In the genomic region with DNA sequence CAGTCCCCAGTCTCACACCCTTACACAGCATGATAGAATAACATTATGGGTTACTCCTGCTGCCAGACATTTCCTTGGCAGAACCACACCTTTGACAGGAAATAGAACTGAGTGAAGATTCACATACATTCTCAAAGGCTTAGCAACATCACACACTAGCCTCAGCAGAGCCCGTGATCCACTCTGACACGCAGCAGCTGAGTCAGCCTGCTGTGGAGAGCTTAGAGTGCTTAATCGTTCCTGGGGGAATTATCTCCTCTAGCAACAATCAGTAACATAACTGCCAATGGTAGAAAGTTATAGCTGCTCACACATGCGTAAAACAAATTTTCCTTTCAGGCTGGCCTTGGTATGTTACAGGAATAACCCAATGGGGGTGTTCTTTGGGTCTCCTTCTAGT, we compare ENCODE assay signal across 10 cellular contexts.
DNase-seq lines count a peak whose midpoint lies in the region; ATAC-seq, FAIRE-seq and TF ChIP-seq lines count a peak whose summit lies in the region.
"Had no signal": no experiment of that assay in that cellular context is flagged by ENCODE, and none has a peak within 500 bp of the region (broad histone marks: within the 10 kb centered on the region; RNA-seq: fewer than 3 reads in every experiment).

No MANE protein-coding gene starts in this region.

- H3K79me2 ChIP-seq in ACC112 (ENCODE audit: control insufficient read depth, insufficient read depth, low read length, unreplicated experiment) (no peaks in the 10 kb centered on the region), SK-N-SH (ENCODE audit: insufficient read depth) (no peaks in the 10 kb centered on the region), HepG2 (ENCODE audit: insufficient read depth, low read length) (no peaks in the 10 kb centered on the region)

- no peaks in the 10 kb centered on the region for H4K20me1 ChIP-seq in SK-N-SH (ENCODE audit: insufficient read depth)
- no peaks in the 10 kb centered on the region for H4K20me1 ChIP-seq in HepG2 (ENCODE audit: insufficient read depth, low read length)

- H3K4me1 ChIP-seq in ACC112 (ENCODE audit: control insufficient read depth, insufficient read depth, low read length, unreplicated experiment) (peaks cover 58% of the 10 kb centered on the region), SK-N-SH (ENCODE audit: control insufficient read depth in 1 of 2, insufficient read depth in 2 of 2, low read depth in 1 of 2, low read length in 1 of 2) (peaks cover 19 to 30% of the 10 kb centered on the region in 2 experiments; a peak in 3 of 4 replicates), HepG2 (ENCODE audit: insufficient read depth, low read length) (no peaks in the 10 kb centered on the region)

- WGBS in SK-N-SH (ENCODE audit: low lambda C conversion rate) = 18% methylated on average over 4 of the region's 4 CpGs
- WGBS in HepG2 (ENCODE audit: low lambda C conversion rate) = 17% methylated on average over 4 of the region's 4 CpGs

- in situ Hi-C loops in HepG2 (cut with HindIII; ENCODE audit: extremely low pct_ligation_motif_present, low pct_unique_long_range_greater_than_20kb) = no loop called here

- intact Hi-C loops in left cardiac atrium (cut with DNase I) (no loop called here), HepG2 (cut with micrococcal nuclease; ENCODE audit: unreplicated experiment) (no loop called here)

- peak in 1 of 2 experiments; percentile 76; a peak in 2 of 4 replicates for TF ChIP-seq EP300 in SK-N-SH (IDR thresholded peaks at IDR 0.05; ENCODE audit: borderline replicate concordance in 1 of 2, low read depth in 1 of 2, low read length in 1 of 2)
- no peak for TF ChIP-seq EP300 in HepG2 (IDR thresholded peaks at IDR 0.05; ENCODE audit: low read depth in 2 of 2, low read length in 2 of 2)
- no peak for TF ChIP-seq EP300 in HepG2 (CRISPR knock-in tag; IDR thresholded peaks at IDR 0.05; ENCODE audit: borderline replicate concordance)

- H3K9me3 ChIP-seq in SK-N-SH = no peaks in the 10 kb centered on the region
- no peaks in the 10 kb centered on the region for H3K9me3 ChIP-seq in HepG2 (ENCODE audit: low read length)

- H3K4me3 ChIP-seq in ACC112 (ENCODE audit: low read depth, low read length) (peak overlapping the region; percentile 6; the same call in 1 of the 2 replicates), HFF-Myc (replicated peaks; ENCODE audit: low read depth, low read length) (no peak overlapping the region), SK-N-SH (ENCODE audit: low read depth in 2 of 2, low read length in 1 of 2) (no peak overlapping the region), HepG2 (replicated peaks in 1 of 3; ENCODE audit: insufficient read depth in 1 of 3, low read depth in 2 of 3, low read length in 3 of 3) (no peak overlapping the region)

- POLR2A ChIA-PET in SK-N-SH (lab: Yijun Ruan, JAX) = no interaction called here
- POLR2A ChIA-PET in HepG2 (lab: Yijun Ruan, JAX) = no interaction called here

- H3K27me3 ChIP-seq in ACC112 (ENCODE audit: insufficient read depth, low read length) (no peaks in the 10 kb centered on the region), SK-N-SH (ENCODE audit: insufficient read depth) (no peaks in the 10 kb centered on the region), HepG2 (ENCODE audit: control insufficient read depth in 1 of 2, insufficient read depth in 2 of 2, low read length in 2 of 2) (no peaks in the 10 kb centered on the region)

- DNase-seq in HFF-Myc (ENCODE audit: extremely low read depth, low read depth) (peak; percentile 63), SK-N-SH (no peak), left cardiac atrium (peak; percentile 53), NCI-H146 treated with DMSO at 0.1 percent for 48 hours (lab: John Stamatoyannopoulos, UW; ENCODE audit: unreplicated experiment) (no peak), HepG2 (ENCODE audit: low spot score) (no peak)
- no peak for DNase-seq in effector CD8-positive, alpha-beta T cell (lab: John Stamatoyannopoulos, UW)
- DNase-seq: DND-41 had no signal

- peaks cover 15% of the 10 kb centered on the region for H3F3A ChIP-seq in SK-N-SH (replicated peaks; ENCODE audit: insufficient read depth)

- BruUV-seq in HepG2 (replicated peaks; lab: Mats Ljungman, UMichigan) = no TSS peak

- H3K27ac ChIP-seq in ACC112 (ENCODE audit: low read depth, low read length) (peak overlapping the region; percentile 94), SK-N-SH (ENCODE audit: low read depth in 2 of 2, low read length in 1 of 2) (peak overlapping the region; percentile 67 to 91; a peak in 3 of 4 replicates), HepG2 (ENCODE audit: extremely low read length, insufficient read depth, low read length) (no peak overlapping the region)

- CTCF ChIA-PET in SK-N-SH (lab: Yijun Ruan, JAX) = no interaction called here
- CTCF ChIA-PET in HepG2 (lab: Yijun Ruan, JAX; ENCODE audit: low intra/inter-chr PET ratio, low total read pairs) = no interaction called here

- ATAC-seq in left cardiac atrium (peak; percentile 87 to 98), HepG2 (no peak), HG03108 (IDR thresholded peaks at IDR 0.05; ENCODE audit: unreplicated experiment) (no peak)

- H3K9me2 ChIP-seq in SK-N-SH = no peaks in the 10 kb centered on the region

- peak overlapping the region; percentile 39 for H2AFZ ChIP-seq in ACC112 (ENCODE audit: low read length, unreplicated experiment)
- H2AFZ ChIP-seq in SK-N-SH (ENCODE audit: low read depth) = peak overlapping the region; percentile 67; the same call in 1 of the 2 replicates
- H2AFZ ChIP-seq in HepG2 (ENCODE audit: low read length) = no peak overlapping the region

- H3K9ac ChIP-seq in SK-N-SH (peak overlapping the region; percentile 55; the same call in 1 of the 2 replicates), HepG2 (ENCODE audit: insufficient read depth, low read depth, low read length) (no peak overlapping the region)

- H3K4me2 ChIP-seq in SK-N-SH (peak overlapping the region; percentile 55), HepG2 (ENCODE audit: low read depth, low read length) (no peak overlapping the region)

- no peak for TF ChIP-seq POLR2A in HepG2 (IDR thresholded peaks at IDR 0.05; ENCODE audit: insufficient read depth in 1 of 2, low read depth in 2 of 2, low read length in 2 of 2)

- TF ChIP-seq RAD21 in SK-N-SH (IDR thresholded peaks at IDR 0.05; ENCODE audit: low read length) (no peak), HepG2 (CRISPR knock-in tag; IDR thresholded peaks at IDR 0.05) (no peak)

- no peak for FAIRE-seq in HepG2 (lab: Jason Lieb, UNC)
- FAIRE-seq: H1 had no signal

- no peak for TF ChIP-seq CTCF in HFF-Myc (IDR thresholded peaks at IDR 0.05; ENCODE audit: low read depth, low read length, missing control alignments)
- no peak for TF ChIP-seq CTCF in SK-N-SH (IDR thresholded peaks at IDR 0.05)
- no peak for TF ChIP-seq CTCF in HepG2 (CRISPR knock-in tag; IDR thresholded peaks at IDR 0.05)

- no peaks in the 10 kb centered on the region for H3K36me3 ChIP-seq in ACC112 (ENCODE audit: insufficient read depth, low read length)
- no peaks in the 10 kb centered on the region for H3K36me3 ChIP-seq in SK-N-SH (replicated peaks in 1 of 2; ENCODE audit: control insufficient read depth in 1 of 2, insufficient read depth in 2 of 2, low read length in 1 of 2)
- no peaks in the 10 kb centered on the region for H3K36me3 ChIP-seq in HepG2 (replicated peaks in 1 of 2; ENCODE audit: control insufficient read depth in 1 of 2, insufficient read depth in 2 of 2, low read length in 2 of 2)

TF ChIP-seq in SK-N-SH, 30 proteins besides CTCF, POLR2A, EP300 and RAD21 (continues in another document):
- TF ChIP-seq MAX (IDR thresholded peaks at IDR 0.05; ENCODE audit: low read depth) = peak; percentile 72
- TF ChIP-seq, protein P1, sequence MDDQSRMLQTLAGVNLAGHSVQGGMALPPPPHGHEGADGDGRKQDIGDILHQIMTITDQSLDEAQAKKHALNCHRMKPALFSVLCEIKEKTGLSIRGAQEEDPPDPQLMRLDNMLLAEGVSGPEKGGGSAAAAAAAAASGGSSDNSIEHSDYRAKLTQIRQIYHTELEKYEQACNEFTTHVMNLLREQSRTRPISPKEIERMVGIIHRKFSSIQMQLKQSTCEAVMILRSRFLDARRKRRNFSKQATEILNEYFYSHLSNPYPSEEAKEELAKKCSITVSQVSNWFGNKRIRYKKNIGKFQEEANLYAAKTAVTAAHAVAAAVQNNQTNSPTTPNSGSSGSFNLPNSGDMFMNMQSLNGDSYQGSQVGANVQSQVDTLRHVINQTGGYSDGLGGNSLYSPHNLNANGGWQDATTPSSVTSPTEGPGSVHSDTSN (IDR thresholded peaks at IDR 0.05) = peak; percentile 68
- TF ChIP-seq NRF1 (IDR thresholded peaks at IDR 0.05; ENCODE audit: low read depth, low read length) = no peak

TF ChIP-seq in HepG2, 621 proteins besides CTCF, POLR2A, EP300 and RAD21:
- no peak for TF ChIP-seq HOXD1 (CRISPR knock-in tag; IDR thresholded peaks at IDR 0.05)
- TF ChIP-seq PRDM15 (CRISPR knock-in tag; IDR thresholded peaks at IDR 0.05) = no peak
- TF ChIP-seq SNRNP70 (IDR thresholded peaks at IDR 0.05; ENCODE audit: low read depth, low read length) = no peak
- no peak for TF ChIP-seq NPAS2 (CRISPR knock-in tag; IDR thresholded peaks at IDR 0.05; ENCODE audit: borderline replicate concordance)
- TF ChIP-seq ZNF260 (CRISPR knock-in tag; IDR thresholded peaks at IDR 0.05; ENCODE audit: borderline replicate concordance, low read depth) = no peak

Comparison
In these comparisons a context has a peak if more than half of its experiments do, and no peak if none do; other contexts are left out.
1. DNase-seq: peak in HFF-Myc (single experiment) and left cardiac atrium (single experiment); none in SK-N-SH (single experiment), NCI-H146 treated with DMSO at 0.1 percent for 48 hours (single experiment), effector CD8-positive, alpha-beta T cell (single experiment) and HepG2 (single experiment).
2. ATAC-seq: peak in left cardiac atrium (2 of 2); none in HepG2 (single experiment) and HG03108 (single experiment).